Comparison of ENCODE assay signal across 31 cellular contexts in the genomic region with DNA sequence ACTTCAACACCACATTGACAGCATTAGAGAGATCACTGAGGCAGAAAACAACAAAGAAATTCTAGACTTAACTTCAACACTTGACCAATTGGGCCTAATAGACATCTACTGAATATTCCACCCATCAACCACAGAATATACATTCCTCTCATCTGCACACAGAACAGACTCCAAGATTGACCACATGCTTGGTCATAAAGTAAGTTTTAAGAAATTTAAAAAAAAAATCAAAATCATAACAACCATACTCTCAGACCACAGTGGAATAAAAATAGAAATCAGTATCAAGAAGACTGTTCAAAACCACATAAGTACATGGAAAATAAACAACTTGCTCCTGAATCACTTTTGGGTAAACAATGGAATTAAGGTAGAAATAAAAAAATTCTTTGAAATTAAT.
"Had no signal": no experiment of that assay in that cellular context is flagged by ENCODE, and none has a peak within 500 bp of the region (broad histone marks: within the 10 kb centered on the region; RNA-seq: fewer than 3 reads in every experiment).

No MANE protein-coding gene starts in this region.

- H3K36me3 ChIP-seq: cardiac muscle cell, ovary, prostate gland had no signal

- DNase-seq: activated CD4-positive, alpha-beta T cell treated with anti-CD3 and anti-CD28 coated beads for 48 hours; activated CD4-positive, alpha-beta T cell treated with anti-CD3 and anti-CD28 coated beads, Interleukin-2, amount 50 U/mL, for 48 hours; activated CD8-positive, alpha-beta memory T cell treated with anti-CD3 and anti-CD28 coated beads, Interleukin-2, amount 50 U/mL, for 4 hours; activated gamma-delta T cell; activated naive CD4-positive, alpha-beta T cell treated with anti-CD3 and anti-CD28 coated beads, Interleukin-2, amount 10 ng/mL, durations not matched to agents 7 days and 5 days; activated T-cell treated with anti-CD3 and anti-CD28 coated beads, Interleukin-2, amount 50 U/mL, for 1 hour; cerebellar nuclear complex; cortex of kidney; effector memory CD8-positive, alpha-beta T cell; foreskin melanocyte; islet precursor cell; left ventricle myocardium superior; mucosa of descending colon; ovary; retina; sigmoid colon; stimulated activated CD4-positive, alpha-beta T cell treated with anti-CD3 and anti-CD28 coated beads, Interleukin-15, amount 100 ng/mL, for 24 hours; stimulated activated CD4-positive, alpha-beta T cell treated with anti-CD3 and anti-CD28 coated beads, Interleukin-2, amount 100 ng/mL, for 24 hours; stimulated activated naive CD4-positive, alpha-beta T cell; SW 1271; T-helper 17 cell; T1000; WERI-Rb-1 had no signal

- H3K27ac Mint-ChIP-seq: activated naive CD4-positive, alpha-beta T cell treated with anti-CD3 and anti-CD28 coated beads, Interleukin-2, amount 10 ng/mL, durations not matched to agents 7 days and 5 days; brain; natural killer cell treated with Interleukin-12 subunit alpha and Interleukin-12 subunit beta and Interleukin-15 and Interleukin-18, amount 100 ng/mL, for 72 hours; T-helper 17 cell had no signal

- H3K27me3 ChIP-seq: cardiac muscle cell, ovary, sigmoid colon, suprapubic skin, tibial nerve had no signal

- ATAC-seq: activated CD4-positive, CD25-positive, alpha-beta regulatory T cell treated with anti-CD3 and anti-CD28 coated beads, Interleukin-2, amount 50 U/mL, for 24 hours; effector memory CD8-positive, alpha-beta T cell; left ventricle myocardium superior; mucosa of descending colon; natural killer cell treated with Interleukin-12 subunit alpha and Interleukin-12 subunit beta and Interleukin-15 and Interleukin-18, amount 100 ng/mL, for 72 hours; T-helper 17 cell had no signal

- H3K27me3 Mint-ChIP-seq: activated naive CD4-positive, alpha-beta T cell treated with anti-CD3 and anti-CD28 coated beads, Interleukin-2, amount 10 ng/mL, durations not matched to agents 7 days and 5 days; brain; effector memory CD8-positive, alpha-beta T cell; natural killer cell treated with Interleukin-12 subunit alpha and Interleukin-12 subunit beta and Interleukin-15 and Interleukin-18, amount 100 ng/mL, for 72 hours; T-helper 17 cell had no signal

- H3K4me1 Mint-ChIP-seq: brain had no signal

- H3K4me1 ChIP-seq: prostate gland, sigmoid colon, suprapubic skin, tibial nerve had no signal

- H3K27ac ChIP-seq: cardiac muscle cell, ovary, prostate gland, sigmoid colon, suprapubic skin, tibial nerve, WERI-Rb-1 had no signal

- H3K4me3 ChIP-seq: cardiac muscle cell, mucosa of descending colon, ovary, prostate gland, sigmoid colon, suprapubic skin, tibial nerve had no signal

- H3K4me3 Mint-ChIP-seq: activated naive CD4-positive, alpha-beta T cell treated with anti-CD3 and anti-CD28 coated beads, Interleukin-2, amount 10 ng/mL, durations not matched to agents 7 days and 5 days; brain; effector memory CD8-positive, alpha-beta T cell; natural killer cell treated with Interleukin-12 subunit alpha and Interleukin-12 subunit beta and Interleukin-15 and Interleukin-18, amount 100 ng/mL, for 72 hours; T-helper 17 cell had no signal

- FAIRE-seq: endothelial cell of umbilical vein had no signal

- H3K9me3 Mint-ChIP-seq: effector memory CD8-positive, alpha-beta T cell had no signal

- H3K9me3 ChIP-seq: ovary, prostate gland, sigmoid colon, suprapubic skin had no signal
